In the genomic region with DNA sequence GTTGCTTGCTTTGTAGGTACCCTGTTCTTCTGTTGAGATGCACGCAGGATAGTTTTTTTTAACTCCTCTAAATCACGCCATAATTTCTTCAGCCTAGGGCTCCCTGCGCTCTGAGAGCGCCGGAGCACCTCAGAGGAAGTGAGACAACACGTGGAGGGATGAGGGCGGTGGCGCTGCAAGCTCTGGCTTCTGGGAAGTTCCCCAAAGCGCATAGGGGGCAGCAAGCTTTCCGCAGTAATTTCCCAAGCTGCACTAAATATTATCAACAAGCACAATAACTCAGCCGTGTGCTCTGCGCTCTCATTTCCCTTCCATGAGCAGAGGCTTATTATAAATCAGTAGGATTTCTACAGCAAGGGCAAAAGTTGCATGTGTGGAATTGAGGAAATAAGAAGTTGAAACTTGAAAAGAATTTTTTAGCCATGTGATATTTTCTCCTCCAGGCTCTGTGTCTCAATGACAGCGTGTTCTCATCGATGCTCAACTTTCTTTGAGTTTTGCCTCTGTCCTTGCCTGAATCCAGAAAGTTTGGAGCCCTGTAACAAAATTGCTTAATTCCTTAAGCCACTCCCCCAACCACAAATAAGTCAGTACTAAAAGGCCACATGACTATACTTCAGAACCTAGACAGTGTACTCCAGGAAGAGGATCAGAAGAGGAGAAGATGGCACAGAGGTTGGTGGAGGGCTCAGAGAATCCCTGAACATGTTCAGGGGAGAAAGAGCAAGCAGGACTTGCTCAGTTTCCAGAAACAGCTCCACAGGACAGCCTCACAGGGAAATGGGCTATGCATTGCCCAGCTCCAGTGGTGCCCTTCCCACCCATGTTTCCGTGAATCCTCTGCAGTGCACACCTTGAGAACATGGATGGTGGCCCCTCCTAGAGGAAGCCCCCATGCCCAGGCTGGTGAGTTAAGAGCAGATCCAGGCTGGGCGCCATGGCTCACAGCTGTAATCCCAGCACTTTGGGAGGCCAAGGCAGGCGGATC, we compare ENCODE assay signal across 8 cellular contexts.
A peak's percentile ranks its signal among the peaks of the same experiment; 100 is the strongest.
DNase-seq lines count a peak whose midpoint lies in the region; ATAC-seq and TF ChIP-seq lines count a peak whose summit lies in the region.

No MANE protein-coding gene starts in this region.

- no peaks in the 10 kb centered on the region for H3K9me2 ChIP-seq in SU-DHL-6 (replicated peaks; ENCODE audit: insufficient read depth, low read length)

- no peak overlapping the region for H3K27ac Mint-ChIP-seq in activated CD4-positive, alpha-beta T cell treated with anti-CD3 and anti-CD28 coated beads for 36 hours
- peak overlapping the region; percentile 55 to 61 (median 55) for H3K27ac Mint-ChIP-seq in nephron
- no peak overlapping the region for H3K27ac Mint-ChIP-seq in activated T-cell treated with anti-CD3 and anti-CD28 coated beads, Interleukin-2, amount 50 U/mL, for 24 hours

- H3K4me3 ChIP-seq in SU-DHL-6 (ENCODE audit: insufficient read depth, low read length, poor library complexity, severe bottlenecking), result no peak overlapping the region

- no peak overlapping the region for H3K9ac ChIP-seq in SU-DHL-6 (ENCODE audit: low read length)

- no peaks in the 10 kb centered on the region for H3K9me3 Mint-ChIP-seq in activated CD4-positive, alpha-beta T cell treated with anti-CD3 and anti-CD28 coated beads for 36 hours (ENCODE audit: low read depth)
- no peaks in the 10 kb centered on the region for H3K9me3 Mint-ChIP-seq in nephron
- no peaks in the 10 kb centered on the region for H3K9me3 Mint-ChIP-seq in activated T-cell treated with anti-CD3 and anti-CD28 coated beads, Interleukin-2, amount 50 U/mL, for 24 hours

- H3K9me3 ChIP-seq in SU-DHL-6 (ENCODE audit: insufficient read depth, low read length), result no peaks in the 10 kb centered on the region

- no peaks in the 10 kb centered on the region for H3K36me3 ChIP-seq in SU-DHL-6 (ENCODE audit: low read length)

- peaks cover 7% of the 10 kb centered on the region for H3K27me3 Mint-ChIP-seq in activated CD4-positive, alpha-beta T cell treated with anti-CD3 and anti-CD28 coated beads for 36 hours
- H3K27me3 Mint-ChIP-seq in nephron (ENCODE audit: low read depth), result peaks cover 16% of the 10 kb centered on the region
- H3K27me3 Mint-ChIP-seq in activated T-cell treated with anti-CD3 and anti-CD28 coated beads, Interleukin-2, amount 50 U/mL, for 24 hours, result peaks cover 1% of the 10 kb centered on the region

- H3K4me2 ChIP-seq in SU-DHL-6 (ENCODE audit: low read depth, low read length, poor library complexity, severe bottlenecking), result no peak overlapping the region

- DNase-seq in activated CD4-positive, alpha-beta T cell treated with anti-CD3 and anti-CD28 coated beads for 36 hours, result peak; percentile 37
- no peak for DNase-seq in activated CD4-positive, alpha-beta T cell treated with anti-CD3 and anti-CD28 coated beads for 1 hour
- DNase-seq in NCI-H524 treated with DMSO at 0.1 percent for 48 hours (lab: John Stamatoyannopoulos, UW) (no peak), T-helper 9 cell (no peak)
- no peak for DNase-seq in activated T-cell treated with anti-CD3 and anti-CD28 coated beads, Interleukin-2, amount 50 U/mL, for 24 hours

- H3K4me1 Mint-ChIP-seq in activated CD4-positive, alpha-beta T cell treated with anti-CD3 and anti-CD28 coated beads for 36 hours, result no peaks in the 10 kb centered on the region
- H3K4me1 Mint-ChIP-seq in nephron, result peaks cover 12% of the 10 kb centered on the region
- no peaks in the 10 kb centered on the region for H3K4me1 Mint-ChIP-seq in activated T-cell treated with anti-CD3 and anti-CD28 coated beads, Interleukin-2, amount 50 U/mL, for 24 hours (ENCODE audit: low read depth)

- no peaks in the 10 kb centered on the region for H3F3A ChIP-seq in SU-DHL-6 (ENCODE audit: insufficient read depth)

- no peak overlapping the region for H3K27ac ChIP-seq in SU-DHL-6 (ENCODE audit: low read depth, low read length)

- no peaks in the 10 kb centered on the region for H3K27me3 ChIP-seq in SU-DHL-6 (ENCODE audit: low read length)

- ATAC-seq in activated CD4-positive, alpha-beta T cell treated with anti-CD3 and anti-CD28 coated beads for 36 hours, result peak; percentile 44
- peak; percentile 73 for ATAC-seq in HG03025 (IDR thresholded peaks at IDR 0.05; ENCODE audit: low FRiP score, unreplicated experiment)

- intact Hi-C loops in activated CD4-positive, alpha-beta T cell treated with anti-CD3 and anti-CD28 coated beads for 36 hours (cut with DNase I, micrococcal nuclease), result no loop called here

- no peaks in the 10 kb centered on the region for H3K79me2 ChIP-seq in SU-DHL-6 (ENCODE audit: insufficient read depth, low read length)

- no peaks in the 10 kb centered on the region for H4K20me1 ChIP-seq in SU-DHL-6 (ENCODE audit: low read depth, low read length)

- TF ChIP-seq CTCF in SU-DHL-6 (IDR thresholded peaks at IDR 0.05; ENCODE audit: insufficient read depth, low read length, poor library complexity, severe bottlenecking), result peak; percentile 17
- peak; percentile 49 to 53 (median 50) for TF ChIP-seq CTCF in nephron (IDR thresholded peaks at IDR 0.05; ENCODE audit: unreplicated experiment in 3 of 3)

- H3K36me3 Mint-ChIP-seq in activated CD4-positive, alpha-beta T cell treated with anti-CD3 and anti-CD28 coated beads for 36 hours (ENCODE audit: low read depth), result no peaks in the 10 kb centered on the region
- no peaks in the 10 kb centered on the region for H3K36me3 Mint-ChIP-seq in nephron (ENCODE audit: low read depth)
- H3K36me3 Mint-ChIP-seq in activated T-cell treated with anti-CD3 and anti-CD28 coated beads, Interleukin-2, amount 50 U/mL, for 24 hours (ENCODE audit: low read depth), result no peaks in the 10 kb centered on the region

- H2AFZ ChIP-seq in SU-DHL-6 (ENCODE audit: low read depth, low read length, severe bottlenecking), result no peak overlapping the region

- POLR2A ChIA-PET in activated CD4-positive, alpha-beta T cell treated with anti-CD3 and anti-CD28 coated beads for 36 hours (lab: Charles Lee), result no interaction called here

- CTCF ChIA-PET in activated CD4-positive, alpha-beta T cell treated with anti-CD3 and anti-CD28 coated beads for 36 hours (lab: Charles Lee), result no interaction called here

- no peak overlapping the region for H3K4me3 Mint-ChIP-seq in activated CD4-positive, alpha-beta T cell treated with anti-CD3 and anti-CD28 coated beads for 36 hours
- H3K4me3 Mint-ChIP-seq in nephron, result peak overlapping the region in 2 of 3 experiments; percentile 9 to 48
- no peak overlapping the region for H3K4me3 Mint-ChIP-seq in activated T-cell treated with anti-CD3 and anti-CD28 coated beads, Interleukin-2, amount 50 U/mL, for 24 hours

Comparison
In these comparisons a context has a peak if more than half of its experiments do, and no peak if none do; other contexts are left out.
1. H3K27ac Mint-ChIP-seq: peak in nephron (3 of 3); none in activated CD4-positive, alpha-beta T cell treated with anti-CD3 and anti-CD28 coated beads for 36 hours (single experiment) and activated T-cell treated with anti-CD3 and anti-CD28 coated beads, Interleukin-2, amount 50 U/mL, for 24 hours (single experiment).
2. H3K4me3 Mint-ChIP-seq: peak in nephron (2 of 3); none in activated CD4-positive, alpha-beta T cell treated with anti-CD3 and anti-CD28 coated beads for 36 hours (single experiment) and activated T-cell treated with anti-CD3 and anti-CD28 coated beads, Interleukin-2, amount 50 U/mL, for 24 hours (single experiment).